ENCODE assay signal across 1 cellular context in the genomic region with DNA sequence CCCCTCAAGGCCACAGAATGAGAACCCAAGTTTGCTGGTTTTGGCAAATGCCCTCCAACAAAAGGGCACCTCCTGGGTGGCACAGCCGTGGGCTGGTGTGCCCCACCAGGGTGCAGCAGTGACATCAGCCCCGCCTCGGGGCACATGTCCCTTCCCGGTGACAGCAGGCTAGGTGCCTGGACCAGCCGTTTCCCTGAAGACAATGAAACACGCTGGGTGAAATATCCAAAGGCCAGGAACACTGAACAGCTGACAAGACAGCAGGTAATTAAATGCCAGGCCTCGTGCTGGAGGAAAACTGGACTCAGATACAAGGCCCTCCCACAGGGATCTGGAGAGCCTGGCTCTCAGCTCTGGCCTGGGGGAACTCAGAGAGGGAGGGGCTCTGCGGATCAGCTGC. TPM values are rescaled to one million over a fixed set of nuclear protein-coding genes. Genes with fewer than 3 reads are reported as not detected.
"Had no signal": no experiment of that assay in that cellular context is flagged by ENCODE, and none has a peak within 500 bp of the region (broad histone marks: within the 10 kb centered on the region; RNA-seq: fewer than 3 reads in every experiment).

No MANE protein-coding gene starts in this region.

RNA-seq across cellular contexts. Expression of a gene that starts 11.4 kb away (rescaled TPM):
- polyA plus RNA-seq: naive thymus-derived CD8-positive, alpha-beta T cell had no signal
